In the genomic region with DNA sequence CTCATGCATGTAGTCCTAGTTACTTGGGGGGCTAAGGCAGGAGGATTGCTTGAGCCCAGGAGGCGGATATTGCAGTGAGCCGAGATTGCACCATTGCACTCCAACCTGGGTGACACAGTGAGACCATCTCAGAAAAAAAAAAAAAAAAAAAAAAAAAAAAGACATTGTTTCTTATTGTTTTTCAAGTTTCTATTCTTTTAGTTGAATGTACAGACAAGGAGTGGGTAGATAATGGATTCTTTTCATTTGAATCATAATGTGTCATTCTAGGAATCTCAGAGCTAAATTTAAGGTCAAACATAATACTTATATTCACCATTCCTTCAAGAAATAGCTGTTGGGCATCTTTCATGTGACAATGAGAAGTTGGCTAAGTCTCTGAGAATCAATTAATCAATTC, we compare ENCODE assay signal across 31 cellular contexts.
"Had no signal": no experiment of that assay in that cellular context is flagged by ENCODE, and none has a peak within 500 bp of the region (broad histone marks: within the 10 kb centered on the region; RNA-seq: fewer than 3 reads in every experiment).

No MANE protein-coding gene starts in this region.

- DNase-seq: immature natural killer cell; kidney; left colon; left lung; lower lobe of right lung; mammary epithelial cell; mesenchymal stem cell; naive thymus-derived CD8-positive, alpha-beta T cell; nucleus accumbens; pancreas; posterior cingulate gyrus; retina; right cardiac atrium; stimulated activated CD4-positive, alpha-beta T cell treated with anti-CD3 and anti-CD28 coated beads, Interleukin-12 subunit alpha, Interleukin-12 subunit beta, amount 100 ng/mL, for 4 hours; stimulated activated CD4-positive, alpha-beta T cell treated with anti-CD3 and anti-CD28 coated beads, Interleukin-15, amount 100 ng/mL, for 24 hours; stimulated activated CD4-positive, alpha-beta T cell treated with anti-CD3 and anti-CD28 coated beads, Interleukin-2, amount 100 ng/mL, for 24 hours; stimulated activated CD4-positive, alpha-beta T cell treated with anti-CD3 and anti-CD28 coated beads, Interleukin-4, amount 100 ng/mL, for 1 hour; stimulated activated naive B cell treated with anti-CD40 and anti-IgM and Interleukin-4, amounts not matched to agents 10 μg/mL and 1 μg/mL and 100 μg/mL, for 72 hours; stimulated activated naive CD8-positive, alpha-beta T cell treated with anti-CD3 and anti-CD28 coated beads, Interleukin-15, Interleukin-2, amounts not matched to agents 100 U/mL and 50 U/mL, for 24 hours; stomach; testis; thyroid gland; transverse colon; upper lobe of left lung had no signal

- H3K9me3 ChIP-seq: lower lobe of right lung, pancreas, prostate gland, stomach, testis, thyroid gland, transverse colon, vagina had no signal

- ATAC-seq: left colon; left lung; lower lobe of right lung; naive thymus-derived CD8-positive, alpha-beta T cell; pancreas; right cardiac atrium; sciatic nerve; stimulated activated naive B cell treated with anti-CD40 and anti-IgM and Interleukin-4, amounts not matched to agents 10 μg/mL and 1 μg/mL and 100 μg/mL, for 72 hours; stimulated activated naive CD8-positive, alpha-beta T cell treated with anti-CD3 and anti-CD28 coated beads, Interleukin-15, Interleukin-2, amounts not matched to agents 100 U/mL and 50 U/mL, for 24 hours had no signal

- H3K4me3 Mint-ChIP-seq: immature natural killer cell; naive thymus-derived CD8-positive, alpha-beta T cell; nephron; neural crest cell; stimulated activated naive B cell treated with anti-CD40 and anti-IgM and Interleukin-4, amounts not matched to agents 10 μg/mL and 1 μg/mL and 100 μg/mL, for 72 hours had no signal

- FAIRE-seq: islet of Langerhans, kidney, pancreas had no signal

- H3K27ac ChIP-seq: left lung, lower lobe of right lung, pancreas, prostate gland, skin epidermis, stomach, testis, thyroid gland, transverse colon, upper lobe of left lung, vagina had no signal

- H3K4me3 ChIP-seq: left lung, lower lobe of right lung, pancreas, prostate gland, skin epidermis, stomach, testis, thyroid gland, transverse colon, upper lobe of left lung, vagina had no signal

- H3K27ac Mint-ChIP-seq: immature natural killer cell; naive thymus-derived CD8-positive, alpha-beta T cell; nephron; stimulated activated naive B cell treated with anti-CD40 and anti-IgM and Interleukin-4, amounts not matched to agents 10 μg/mL and 1 μg/mL and 100 μg/mL, for 72 hours had no signal

- H3K27me3 Mint-ChIP-seq: stimulated activated naive B cell treated with anti-CD40 and anti-IgM and Interleukin-4, amounts not matched to agents 10 μg/mL and 1 μg/mL and 100 μg/mL, for 72 hours had no signal

- H3K36me3 Mint-ChIP-seq: immature natural killer cell; stimulated activated naive B cell treated with anti-CD40 and anti-IgM and Interleukin-4, amounts not matched to agents 10 μg/mL and 1 μg/mL and 100 μg/mL, for 72 hours had no signal

- H3K4me1 Mint-ChIP-seq: immature natural killer cell; naive thymus-derived CD8-positive, alpha-beta T cell; stimulated activated naive B cell treated with anti-CD40 and anti-IgM and Interleukin-4, amounts not matched to agents 10 μg/mL and 1 μg/mL and 100 μg/mL, for 72 hours had no signal

- H3K27me3 ChIP-seq: left lung, pancreas, stomach, testis, thyroid gland, transverse colon, upper lobe of left lung, vagina had no signal

- H3K36me3 ChIP-seq: left lung, lower lobe of right lung, pancreas, prostate gland, stomach, thyroid gland, transverse colon, upper lobe of left lung, vagina had no signal

- H3K4me1 ChIP-seq: left lung, lower lobe of right lung, pancreas, prostate gland, stomach, testis, thyroid gland, transverse colon, vagina had no signal

- H3K9me3 Mint-ChIP-seq: neural crest cell had no signal
